In the genomic region with DNA sequence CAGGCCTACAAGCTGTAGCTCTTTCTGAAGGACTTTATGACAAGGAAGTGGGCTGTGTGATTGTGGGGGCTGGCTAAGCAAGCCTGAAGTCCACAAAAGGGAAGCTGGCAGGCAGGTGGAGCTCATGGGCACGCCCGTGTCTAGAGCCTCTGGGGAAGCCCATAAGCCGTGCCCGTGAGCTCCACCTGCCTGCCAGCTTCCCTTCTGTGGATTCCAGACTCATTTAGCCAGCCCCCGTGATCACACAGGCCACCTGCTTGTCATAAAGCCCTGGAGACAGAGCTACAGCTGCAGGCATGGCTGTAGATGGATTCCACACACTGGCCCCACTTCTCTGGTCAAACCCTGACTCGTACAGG, we compare ENCODE assay signal across 8 cellular contexts. TPM values are rescaled to one million over a fixed set of nuclear protein-coding genes. Genes with fewer than 3 reads are reported as not detected.
DNase-seq lines count a peak whose midpoint lies in the region; ATAC-seq, FAIRE-seq and TF ChIP-seq lines count a peak whose summit lies in the region.

No MANE protein-coding gene starts in this region.

- BruUV-seq in Calu3 (replicated peaks; lab: Mats Ljungman, UMichigan) (no TSS peak), K562 (replicated peaks; lab: Mats Ljungman, UMichigan) (no TSS peak)

- H3K9me3 Mint-ChIP-seq in Calu3 (ENCODE audit: low read depth, unreplicated experiment) (no peaks in the 10 kb centered on the region), natural killer cell (no peaks in the 10 kb centered on the region)

- no peak overlapping the region for H3K4me3 Mint-ChIP-seq in Calu3 (ENCODE audit: low read depth, unreplicated experiment)
- H3K4me3 Mint-ChIP-seq in natural killer cell = peak overlapping the region; percentile 88

- peaks cover 46% of the 10 kb centered on the region for H3K27me3 Mint-ChIP-seq in Calu3 (ENCODE audit: unreplicated experiment)
- no peaks in the 10 kb centered on the region for H3K27me3 Mint-ChIP-seq in natural killer cell (ENCODE audit: low read depth in 2 of 2)

- H3K36me3 Mint-ChIP-seq in Calu3 (ENCODE audit: insufficient read depth, unreplicated experiment) (no peaks in the 10 kb centered on the region), natural killer cell (no peaks in the 10 kb centered on the region)

- H3K4me3 ChIP-seq in MM.1S (ENCODE audit: low read length) (no peak overlapping the region), K562 (no peak overlapping the region)

- H3K36me3 ChIP-seq in MM.1S (replicated peaks; ENCODE audit: insufficient read depth, low read length) (no peaks in the 10 kb centered on the region), K562 (ENCODE audit: control insufficient read depth, insufficient read depth, low read length) (no peaks in the 10 kb centered on the region)

- H3K4me1 Mint-ChIP-seq in Calu3 (ENCODE audit: low read depth, unreplicated experiment) (peaks cover 7% of the 10 kb centered on the region), natural killer cell (peaks cover 41 to 47% of the 10 kb centered on the region in 2 donors)

- H3K9me1 ChIP-seq in K562 (ENCODE audit: control insufficient read depth, insufficient read depth, low read length) = peaks cover 3% of the 10 kb centered on the region

- no peaks in the 10 kb centered on the region for H3F3A ChIP-seq in MM.1S (ENCODE audit: insufficient read depth, low read length)

- no peak for ATAC-seq in K562
- peak; percentile 63 to 80 (median 67) for ATAC-seq in natural killer cell

- CTCF ChIA-PET in Calu3 (lab: Charles Lee) (interaction anchor here (0.6 to 2.7 kb wide), 24 partner anchors 9 to 906 kb away, joined by 3 to 74 read pairs (median 4); a partner anchor contains a TSS), K562 (lab: Yijun Ruan, JAX; ENCODE audit: low intra/inter-chr PET ratio) (interaction anchor here (0.5 to 0.6 kb wide), 2 partner anchors 35 to 43 kb away, joined by 3 to 4 read pairs; no protein-coding TSS in a partner anchor)

- H3K79me2 ChIP-seq in MM.1S (ENCODE audit: low read length) = no peaks in the 10 kb centered on the region
- no peaks in the 10 kb centered on the region for H3K79me2 ChIP-seq in K562 (ENCODE audit: control insufficient read depth, insufficient read depth, low read length)

- H3K27ac Mint-ChIP-seq in Calu3 (ENCODE audit: unreplicated experiment) (no peak overlapping the region), natural killer cell (peak overlapping the region; percentile 92 to 93)

- no peaks in the 10 kb centered on the region for H3K9me3 ChIP-seq in MM.1S (replicated peaks; ENCODE audit: insufficient read depth, low read length)
- no peaks in the 10 kb centered on the region for H3K9me3 ChIP-seq in K562 (replicated peaks; ENCODE audit: control insufficient read depth, insufficient read depth, low read depth, low read length)

- TF ChIP-seq CTCF in Calu3 (IDR thresholded peaks at IDR 0.05; ENCODE audit: unreplicated experiment) (peak; percentile 12), MM.1S (IDR thresholded peaks at IDR 0.05; ENCODE audit: low read length) (peak; percentile 15; the same call in 1 of the 2 replicates), K562 (IDR thresholded peaks at IDR 0.05 in 2 of 3, conservative IDR thresholded peaks at IDR 0.05 in 1 of 3; ENCODE audit: insufficient read depth in 2 of 3, low read depth in 1 of 3, low read length in 3 of 3) (no peak; a peak in 1 of 6 replicates), natural killer cell (IDR thresholded peaks at IDR 0.05) (no peak)

- H3K27ac ChIP-seq in MM.1S (ENCODE audit: low read length) (no peak overlapping the region), K562 (ENCODE audit: extremely low read depth, low read depth, low read length) (peak overlapping the region; percentile 62)

- no peaks in the 10 kb centered on the region for H3K27me3 ChIP-seq in MM.1S (replicated peaks; ENCODE audit: insufficient read depth, low read length)
- H3K27me3 ChIP-seq in K562 (ENCODE audit: control insufficient read depth in 2 of 2, insufficient read depth in 2 of 2, low read length in 2 of 2) = no peaks in the 10 kb centered on the region

- H3K4me1 ChIP-seq in MM.1S (ENCODE audit: low read length) (peaks cover 8% of the 10 kb centered on the region), K562 (replicated peaks in 1 of 2; ENCODE audit: control insufficient read depth in 2 of 2, insufficient read depth in 2 of 2, low read length in 2 of 2) (peaks cover 24 to 36% of the 10 kb centered on the region in 2 experiments)

- H3K4me2 ChIP-seq in MM.1S (ENCODE audit: low read depth, low read length) (no peak overlapping the region), K562 (ENCODE audit: insufficient read depth, low read length) (peak overlapping the region; percentile 37)

- 12% methylated on average over 6 of the region's 6 CpGs for WGBS in K562 (ENCODE audit: insufficient coverage, low coverage, missing lambda C conversion rate)

- no peak for TF ChIP-seq POLR2A in K562 (conservative IDR thresholded peaks at IDR 0.05)

- DNase-seq in Calu3 = peak; percentile 79
- peak; percentile 59 for DNase-seq in MM.1S
- peak; percentile 33 to 72 (median 50) for DNase-seq in T-helper 1 cell
- no peak for DNase-seq in K562 (ENCODE audit: extremely low read depth in 1 of 4, low spot score in 3 of 4)
- DNase-seq in natural killer cell = peak; percentile 46
- DNase-seq in occipital lobe (lab: John Stamatoyannopoulos, UW) = no peak
- DNase-seq in amniotic stem cell (lab: John Stamatoyannopoulos, UW) = no peak
- no peak for DNase-seq in hippocampal formation (lab: John Stamatoyannopoulos, UW)

- no peak for TF ChIP-seq RAD21 in K562 (CRISPR knock-in tag; conservative IDR thresholded peaks at IDR 0.05 in 1 of 2, IDR thresholded peaks at IDR 0.05 in 1 of 2)

- TF ChIP-seq EP300 in K562 (IDR thresholded peaks at IDR 0.05; ENCODE audit: low read length) = no peak

- 0 out of 2 replicates have a peak overlapping the region, but pooled peaks have one; percentile 15 for H2AFZ ChIP-seq in MM.1S (ENCODE audit: low read length)
- H2AFZ ChIP-seq in K562 (ENCODE audit: low read depth, low read length) = peak overlapping the region; percentile 76; the same call in 1 of the 2 replicates

- H3K9ac ChIP-seq in MM.1S (ENCODE audit: low read length) (no peak overlapping the region), K562 (ENCODE audit: insufficient read depth in 1 of 2, low read depth in 2 of 2, low read length in 2 of 2) (peak overlapping the region; percentile 35 to 80; a peak in 1 of 4 replicates)

- H3K9me2 ChIP-seq in MM.1S (replicated peaks; ENCODE audit: insufficient read depth, low read length) = no peaks in the 10 kb centered on the region

- FAIRE-seq in K562 (lab: Jason Lieb, UNC) = no peak

- POLR2A ChIA-PET in K562 (lab: Yijun Ruan, JAX) = interaction anchor here (0.7 to 2.8 kb wide), 3 partner anchors 10 to 39 kb away, joined by 3 to 22 read pairs (median 6); a partner anchor contains a TSS

- H4K20me1 ChIP-seq in MM.1S (ENCODE audit: insufficient read depth, low read length) = no peaks in the 10 kb centered on the region
- 0 out of 2 replicates have a peak, but pooled peaks cover 10% of the 10 kb centered on the region for H4K20me1 ChIP-seq in K562 (replicated peaks; ENCODE audit: control insufficient read depth, insufficient read depth, low read length)

- intact Hi-C loops in Calu3 (cut with micrococcal nuclease; ENCODE audit: unreplicated experiment) (loop anchor here (1.0 kb wide), 1 partner anchor 46 kb away; no protein-coding TSS in a partner anchor), K562 (cut with micrococcal nuclease) (loop anchor here (2.0 to 5.0 kb wide), 2 partner anchors 38 to 139 kb away; a partner anchor contains a TSS), natural killer cell (cut with micrococcal nuclease) (no loop called here)

- in situ Hi-C loops in K562 (cut with MboI) = no loop called here

RNA-seq across cellular contexts. Expression of a gene that starts 15.2 kb away (rescaled TPM):
- 0.15 TPM in 1 of 2 replicates, not detected in the other for total RNA-seq in Calu3 (2022)
- total RNA-seq in K562 (2011; cell fraction: chromatin; rRNA removed; ENCODE audit: low replicate concordance) = not detected in 2 replicates
- not detected in 2 replicates for total RNA-seq in K562 (2011; cell fraction: nucleolus; rRNA removed)
- not detected in 2 replicates for total RNA-seq in K562 (2011; cell fraction: nucleoplasm; rRNA removed)
- total RNA-seq in K562 (2014; rRNA removed) = not detected in 2 replicates
- total RNA-seq in K562 (2014; rRNA removed; fragmentation: Illumina TruSeq; extraction: Trizol) = not detected in 2 replicates
- not detected in 2 replicates for total RNA-seq in K562 (2015; rRNA removed; fragmentation: Illumina TruSeq; extraction: Trizol)
- total RNA-seq in K562 (2021) = 0.07 TPM in 1 of 2 replicates, not detected in the other
- polyA plus RNA-seq in K562 (2011; rRNA removed) = not detected in 2 replicates
- polyA plus RNA-seq in K562 (2011; cell fraction: cytosol; rRNA removed) = not detected in 2 replicates
- not detected in 2 replicates for polyA plus RNA-seq in K562 (2011; cell fraction: nucleus; rRNA removed)
- not detected in 2 replicates for polyA plus RNA-seq in K562 (2012)
- not detected in 2 replicates for polyA plus RNA-seq in K562 (2014; fragmentation: Illumina TruSeq; extraction: Trizol)
- not detected for polyA plus RNA-seq in K562 (2014; fragmentation: Nextera tagmentation; extraction: Ambion mirVana)
- not detected in 2 replicates for polyA plus RNA-seq in K562 (2014; rRNA removed)
- polyA minus RNA-seq in K562 (2011; rRNA and poly(A)+ RNA removed) = not detected in 2 replicates
- not detected in 2 replicates for polyA minus RNA-seq in K562 (2011; cell fraction: cytosol; rRNA and poly(A)+ RNA removed)
- not detected in 2 replicates for polyA minus RNA-seq in K562 (2011; cell fraction: nucleus; rRNA and poly(A)+ RNA removed)
- under 1 TPM in 2 of 3 donors, not detected in 1; 0.28 to 0.70 TPM for total RNA-seq in natural killer cell
- total RNA-seq in occipital lobe = 0.94 TPM

RNA-seq across cellular contexts. Expression of a gene that starts 22.5 kb away (rescaled TPM):
- 0.92 and 1.3 TPM in 2 replicates for total RNA-seq in Calu3 (2022)
- 0.14 TPM in 1 of 2 replicates, not detected in the other for total RNA-seq in K562 (2011; cell fraction: chromatin; rRNA removed; ENCODE audit: low replicate concordance)
- 0.13 TPM in 1 of 2 replicates, not detected in the other for total RNA-seq in K562 (2011; cell fraction: nucleolus; rRNA removed)
- total RNA-seq in K562 (2011; cell fraction: nucleoplasm; rRNA removed) = not detected in 2 replicates
- 0.23 and 0.65 TPM in 2 replicates for total RNA-seq in K562 (2014; rRNA removed)
- 0.45 and 0.62 TPM in 2 replicates for total RNA-seq in K562 (2014; rRNA removed; fragmentation: Illumina TruSeq; extraction: Trizol)
- total RNA-seq in K562 (2015; rRNA removed; fragmentation: Illumina TruSeq; extraction: Trizol) = 0.19 and 0.47 TPM in 2 replicates
- 0.27 and 0.81 TPM in 2 replicates for total RNA-seq in K562 (2021)
- 0.05 and 0.06 TPM in 2 replicates for polyA plus RNA-seq in K562 (2011; rRNA removed)
- 0.07 TPM in 1 of 2 replicates, not detected in the other for polyA plus RNA-seq in K562 (2011; cell fraction: cytosol; rRNA removed)
- 0.08 TPM in 1 of 2 replicates, not detected in the other for polyA plus RNA-seq in K562 (2011; cell fraction: nucleus; rRNA removed)
- polyA plus RNA-seq in K562 (2012) = 0.22 and 0.58 TPM in 2 replicates
- 0.14 and 0.36 TPM in 2 replicates for polyA plus RNA-seq in K562 (2014; fragmentation: Illumina TruSeq; extraction: Trizol)
- under 1 TPM; 0.48 to 0.59 TPM for polyA plus RNA-seq in K562 (2014; fragmentation: Nextera tagmentation; extraction: Ambion mirVana)
- 0.23 and 0.36 TPM in 2 replicates for polyA plus RNA-seq in K562 (2014; rRNA removed)
- 0.15 TPM in 1 of 2 replicates, not detected in the other for polyA minus RNA-seq in K562 (2011; rRNA and poly(A)+ RNA removed)
- polyA minus RNA-seq in K562 (2011; cell fraction: cytosol; rRNA and poly(A)+ RNA removed) = not detected in 2 replicates
- 0.22 TPM in 1 of 2 replicates, not detected in the other for polyA minus RNA-seq in K562 (2011; cell fraction: nucleus; rRNA and poly(A)+ RNA removed)
- total RNA-seq in natural killer cell = under 1 TPM; 0.26 to 0.43 (median 0.41) TPM
- total RNA-seq in occipital lobe = 2.2 TPM

RNA-seq across cellular contexts. Expression of a gene that starts 44.2 kb away (rescaled TPM):
- total RNA-seq in Calu3 (2022) (not detected in 2 replicates), K562 (2014; rRNA removed) (not detected in 2 replicates), K562 (2014; rRNA removed; fragmentation: Illumina TruSeq; extraction: Trizol) (not detected in 2 replicates), K562 (2015; rRNA removed; fragmentation: Illumina TruSeq; extraction: Trizol) (not detected in 2 replicates), K562 (2021) (not detected in 2 replicates), natural killer cell (1 to 10 TPM in 2 of 3 donors, under 1 TPM in 1; 0.86 to 8.6 (median 3.8) TPM), occipital lobe (not detected)
- not detected in 2 replicates for total RNA-seq in K562 (2011; cell fraction: chromatin; rRNA removed; ENCODE audit: low replicate concordance)
- total RNA-seq in K562 (2011; cell fraction: nucleolus; rRNA removed) = not detected in 2 replicates
- not detected in 2 replicates for total RNA-seq in K562 (2011; cell fraction: nucleoplasm; rRNA removed)
- polyA plus RNA-seq in K562 (2011; rRNA removed) (not detected in 2 replicates), K562 (2014; fragmentation: Illumina TruSeq; extraction: Trizol) (not detected in 2 replicates), K562 (2014; fragmentation: Nextera tagmentation; extraction: Ambion mirVana) (not detected), K562 (2014; rRNA removed) (not detected in 2 replicates)
- polyA plus RNA-seq in K562 (2011; cell fraction: cytosol; rRNA removed) = 0.07 TPM in 1 of 2 replicates, not detected in the other
- not detected in 2 replicates for polyA plus RNA-seq in K562 (2011; cell fraction: nucleus; rRNA removed)
- not detected in 2 replicates for polyA plus RNA-seq in K562 (2012)
- polyA minus RNA-seq in K562 (2011; rRNA and poly(A)+ RNA removed) = not detected in 2 replicates
- not detected in 2 replicates for polyA minus RNA-seq in K562 (2011; cell fraction: cytosol; rRNA and poly(A)+ RNA removed)
- polyA minus RNA-seq in K562 (2011; cell fraction: nucleus; rRNA and poly(A)+ RNA removed) = not detected in 2 replicates

Comparison
In these comparisons a context has a peak if more than half of its experiments do, and no peak if none do; other contexts are left out.
1. DNase-seq: peak in Calu3 (single experiment), MM.1S (single experiment), T-helper 1 cell (5 of 5) and natural killer cell (single experiment); none in K562 (0 of 4), occipital lobe (single experiment), amniotic stem cell (single experiment) and hippocampal formation (0 of 2).
2. CTCF ChIP-seq: peak in Calu3 (single experiment) and MM.1S (single experiment); none in K562 (0 of 3) and natural killer cell (single experiment).